Comparison of ENCODE assay signal across 3 cellular contexts in the genomic region with DNA sequence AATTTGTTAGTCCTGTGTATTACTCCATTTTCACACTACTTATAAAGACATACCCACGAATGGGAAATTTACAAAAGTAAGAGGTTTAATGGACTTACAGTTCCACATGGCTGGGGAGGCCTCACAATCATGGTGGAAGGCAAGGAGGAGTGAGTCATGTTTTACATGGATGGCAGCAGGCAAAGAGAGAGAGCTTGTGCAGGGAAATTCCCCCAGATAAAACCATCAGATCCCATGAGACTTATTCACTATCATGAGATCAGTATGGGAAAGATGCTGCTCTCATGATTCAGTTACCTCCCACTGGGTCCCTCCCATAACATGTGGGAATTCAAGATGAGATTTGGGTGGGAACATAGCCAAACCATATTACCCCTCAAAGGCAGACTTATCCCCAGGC. TPM values are rescaled to one million over a fixed set of nuclear protein-coding genes. Genes with fewer than 3 reads are reported as not detected.
"Had no signal": no experiment of that assay in that cellular context is flagged by ENCODE, and none has a peak within 500 bp of the region (broad histone marks: within the 10 kb centered on the region; RNA-seq: fewer than 3 reads in every experiment).

No MANE protein-coding gene starts in this region.

RNA-seq across cellular contexts. Expression of a gene that starts 8.7 kb away (rescaled TPM):
- total RNA-seq: mononuclear cell, sigmoid colon had no signal

RNA-seq across cellular contexts. Expression of a gene that starts 35.7 kb away (rescaled TPM):
- polyA plus RNA-seq: naive thymus-derived CD4-positive, alpha-beta T cell had no signal
